1 cellular context compared by ENCODE assay signal in genomic region chr3:47394140-47394855, GRCh38.
A peak's percentile ranks its signal among the peaks of the same experiment; 100 is the strongest.
TF ChIP-seq lines count a peak whose summit lies in the region.

No MANE protein-coding gene starts in this region.

TF ChIP-seq in HepG2, 621 proteins besides CTCF, POLR2A, EP300 and RAD21 (continued from another document and continues in another):
- TF ChIP-seq AFF4 (CRISPR knock-in tag; IDR thresholded peaks at IDR 0.05) (no peak), ZNF407 (CRISPR knock-in tag; IDR thresholded peaks at IDR 0.05; ENCODE audit: not compliant biosample characterization) (no peak), ZNF646 (CRISPR knock-in tag; IDR thresholded peaks at IDR 0.05) (no peak), ZHX1 (CRISPR knock-in tag; IDR thresholded peaks at IDR 0.05; ENCODE audit: low read depth) (no peak), SMAD1 (CRISPR knock-in tag; IDR thresholded peaks at IDR 0.05; ENCODE audit: borderline replicate concordance, low read depth) (no peak), ZNF724P (CRISPR knock-in tag; IDR thresholded peaks at IDR 0.05; ENCODE audit: borderline replicate concordance) (no peak), ZNF7 (CRISPR knock-in tag; IDR thresholded peaks at IDR 0.05) (no peak), HINFP (CRISPR knock-in tag; IDR thresholded peaks at IDR 0.05; ENCODE audit: low read depth) (no peak), ZNF136 (CRISPR knock-in tag; IDR thresholded peaks at IDR 0.05; ENCODE audit: low read depth) (no peak), ZBTB3 (CRISPR knock-in tag; IDR thresholded peaks at IDR 0.05; ENCODE audit: borderline replicate concordance, low read depth) (no peak), NFYC (CRISPR knock-in tag; IDR thresholded peaks at IDR 0.05) (no peak), ZMAT3 (CRISPR knock-in tag; conservative IDR thresholded peaks at IDR 0.05) (no peak), DRAP1 (CRISPR knock-in tag; IDR thresholded peaks at IDR 0.05) (no peak), FOXJ3 (CRISPR knock-in tag; IDR thresholded peaks at IDR 0.05; ENCODE audit: borderline replicate concordance) (no peak), HOXA9 (CRISPR knock-in tag; IDR thresholded peaks at IDR 0.05; ENCODE audit: borderline replicate concordance) (no peak), ZFP36 (IDR thresholded peaks at IDR 0.05; ENCODE audit: borderline replicate concordance, low read depth, low read length, partially characterized antibody) (no peak), FOXK1 (CRISPR knock-in tag; IDR thresholded peaks at IDR 0.05; ENCODE audit: borderline replicate concordance, low read depth) (no peak), TEAD2 (CRISPR knock-in tag; IDR thresholded peaks at IDR 0.05) (no peak), ZNF18 (CRISPR knock-in tag; IDR thresholded peaks at IDR 0.05; ENCODE audit: insufficient replicate concordance) (no peak), ZNF605 (CRISPR knock-in tag; IDR thresholded peaks at IDR 0.05) (no peak), MBD4 (IDR thresholded peaks at IDR 0.05; ENCODE audit: borderline replicate concordance, low read length) (no peak), ZFP1 (CRISPR knock-in tag; IDR thresholded peaks at IDR 0.05) (no peak), ZNF12 (CRISPR knock-in tag; IDR thresholded peaks at IDR 0.05) (no peak), NCOA2 (CRISPR knock-in tag; IDR thresholded peaks at IDR 0.05) (peak; percentile 71), MED13 (CRISPR knock-in tag; IDR thresholded peaks at IDR 0.05) (no peak), SETDB1 (CRISPR knock-in tag; IDR thresholded peaks at IDR 0.05; ENCODE audit: borderline replicate concordance) (no peak)
